ENCODE assay signal across 24 cellular contexts in the genomic region with DNA sequence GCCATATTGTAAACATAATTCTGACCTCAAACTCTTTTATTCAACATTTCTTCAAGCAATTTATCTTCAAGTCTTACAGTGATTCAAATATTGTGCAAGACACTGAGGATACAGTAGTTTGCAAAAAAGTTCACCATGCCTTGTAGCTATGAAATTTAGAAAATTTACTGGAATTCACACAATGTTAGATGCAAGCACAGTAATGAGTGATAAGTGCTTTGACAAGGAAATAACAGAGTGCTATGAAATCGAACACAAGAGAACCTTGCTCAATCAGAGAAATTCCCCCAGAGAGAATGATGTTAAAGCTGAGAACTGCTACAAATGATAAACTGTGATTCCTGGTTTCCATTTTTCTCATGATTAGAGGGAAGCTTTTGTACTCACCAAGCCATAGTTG.
DNase-seq lines count a peak whose midpoint lies in the region; ATAC-seq, FAIRE-seq and TF ChIP-seq lines count a peak whose summit lies in the region.
"Had no signal": no experiment of that assay in that cellular context is flagged by ENCODE, and none has a peak within 500 bp of the region (broad histone marks: within the 10 kb centered on the region; RNA-seq: fewer than 3 reads in every experiment).

No MANE protein-coding gene starts in this region.

- DNase-seq in GM23248 = peak; percentile 61
- DNase-seq in bronchial epithelial cell (ENCODE audit: low read depth) = peak; percentile 55
- peak; percentile 5 to 8 for DNase-seq in foreskin keratinocyte
- no peak for DNase-seq in NCI-H1694 treated with DMSO at 0.1 percent for 48 hours (lab: John Stamatoyannopoulos, UW)
- DNase-seq: activated CD4-positive, alpha-beta T cell treated with anti-CD3 and anti-CD28 coated beads, Interleukin-2, amount 50 U/mL, for 48 hours; activated gamma-delta T cell; activated T-cell treated with anti-CD3 and anti-CD28 coated beads for 4 hours; central memory CD4-positive, alpha-beta T cell; dorsolateral prefrontal cortex; GDM1; heart left ventricle; NCI-H1105; NCI-H524; nephron progenitor cell; SK-N-SH; stimulated activated CD4-positive, alpha-beta T cell treated with anti-CD3 and anti-CD28 coated beads, Interleukin-4, amount 100 ng/mL, for 4 hours; upper lobe of left lung had no signal

- H3K27me3 ChIP-seq in ACC112 (ENCODE audit: insufficient read depth, low read length) = no peaks in the 10 kb centered on the region
- H3K27me3 ChIP-seq in GM23248 (replicated peaks; ENCODE audit: insufficient read depth) = no peaks in the 10 kb centered on the region
- H3K27me3 ChIP-seq in bronchial epithelial cell (ENCODE audit: control insufficient read depth, insufficient read depth, low read length) = no peaks in the 10 kb centered on the region
- no peaks in the 10 kb centered on the region for H3K27me3 ChIP-seq in foreskin keratinocyte
- H3K27me3 ChIP-seq: dorsolateral prefrontal cortex, heart left ventricle, upper lobe of left lung had no signal

- H3K9me3 ChIP-seq in GM23248 (ENCODE audit: low read depth) = no peaks in the 10 kb centered on the region
- H3K9me3 ChIP-seq: heart left ventricle, SK-N-SH, upper lobe of left lung had no signal

- no peaks in the 10 kb centered on the region for H3K79me2 ChIP-seq in ACC112 (ENCODE audit: control insufficient read depth, insufficient read depth, low read length, unreplicated experiment)
- no peaks in the 10 kb centered on the region for H3K79me2 ChIP-seq in GM23248 (ENCODE audit: insufficient read depth)

- H3K4me2 ChIP-seq in GM23248 (ENCODE audit: unreplicated experiment) = peak overlapping the region; percentile 51
- H3K4me2 ChIP-seq: SK-N-SH had no signal

- no peak overlapping the region for H2AFZ ChIP-seq in ACC112 (ENCODE audit: low read length, unreplicated experiment)
- no peak overlapping the region for H2AFZ ChIP-seq in GM23248

- H3K4me1 ChIP-seq in ACC112 (ENCODE audit: control insufficient read depth, insufficient read depth, low read length, unreplicated experiment) = peaks cover 27% of the 10 kb centered on the region
- peaks cover 51% of the 10 kb centered on the region for H3K4me1 ChIP-seq in GM23248 (ENCODE audit: insufficient read depth)
- no peaks in the 10 kb centered on the region for H3K4me1 ChIP-seq in foreskin keratinocyte
- H3K4me1 ChIP-seq: upper lobe of left lung had no signal

- no peaks in the 10 kb centered on the region for H3K9me2 ChIP-seq in GM23248 (ENCODE audit: insufficient read depth)
- H3K9me2 ChIP-seq: SK-N-SH had no signal

- WGBS in GM23248 (ENCODE audit: low coverage in 1 of 2, low lambda C conversion rate in 2 of 2, missing lambda C conversion rate in 2 of 2), 2 experiments = 0 to 3% methylated on average over 1 of the region's 1 CpG

- no peak for TF ChIP-seq CTCF in bronchial epithelial cell (IDR thresholded peaks at IDR 0.05; ENCODE audit: insufficient read depth, low read length, severe bottlenecking)
- no peak for TF ChIP-seq CTCF in foreskin keratinocyte (conservative IDR thresholded peaks at IDR 0.05)

- H3K4me3 ChIP-seq in ACC112 (ENCODE audit: low read depth, low read length) (no peak overlapping the region), GM23248 (no peak overlapping the region), bronchial epithelial cell (ENCODE audit: low read depth, low read length) (no peak overlapping the region)
- H3K4me3 ChIP-seq: dorsolateral prefrontal cortex, GM12878, heart left ventricle, upper lobe of left lung had no signal

- peaks cover 31% of the 10 kb centered on the region for H3F3A ChIP-seq in GM23248 (ENCODE audit: insufficient read depth)

- H3K36me3 ChIP-seq in ACC112 (ENCODE audit: insufficient read depth, low read length) = no peaks in the 10 kb centered on the region
- no peaks in the 10 kb centered on the region for H3K36me3 ChIP-seq in GM23248 (ENCODE audit: low read depth)
- H3K36me3 ChIP-seq in bronchial epithelial cell (ENCODE audit: control insufficient read depth, insufficient read depth, low read length) = no peaks in the 10 kb centered on the region
- H3K36me3 ChIP-seq: heart left ventricle, upper lobe of left lung had no signal

- FAIRE-seq in bronchial epithelial cell (lab: Jason Lieb, UNC) = no peak
- FAIRE-seq: GM12878 had no signal

- H3K27ac ChIP-seq in ACC112 (ENCODE audit: low read depth, low read length) (peak overlapping the region; percentile 83), GM23248 (peak overlapping the region; percentile 74), foreskin keratinocyte (no peak overlapping the region)
- H3K27ac ChIP-seq: C4-2B, dorsolateral prefrontal cortex, upper lobe of left lung had no signal

- H3K9ac ChIP-seq in GM23248 = peak overlapping the region; percentile 34; the same call in 1 of the 2 replicates
- H3K9ac ChIP-seq: SK-N-SH had no signal

- ATAC-seq in foreskin keratinocyte (no peak), HG03565 (IDR thresholded peaks at IDR 0.05; ENCODE audit: unreplicated experiment) (no peak), HG03196 (IDR thresholded peaks at IDR 0.05; ENCODE audit: unreplicated experiment) (no peak), HG03521 (IDR thresholded peaks at IDR 0.05; ENCODE audit: unreplicated experiment) (no peak)
- ATAC-seq: GM12878, heart left ventricle, left lobe of liver had no signal

- in situ Hi-C loops in GM23248 (cut with MboI) = no loop called here

- H4K20me1 ChIP-seq in GM23248 (ENCODE audit: insufficient read depth) = no peaks in the 10 kb centered on the region
